In genomic region chr11:94835571-94835970, GRCh38 we compare ENCODE assay signal across 18 cellular contexts.
DNase-seq lines count a peak whose midpoint lies in the region; ATAC-seq and TF ChIP-seq lines count a peak whose summit lies in the region.
"Had no signal": no experiment of that assay in that cellular context is flagged by ENCODE, and none has a peak within 500 bp of the region (broad histone marks: within the 10 kb centered on the region; RNA-seq: fewer than 3 reads in every experiment).

No MANE protein-coding gene starts in this region.

- CTCF ChIA-PET in AG04450 (lab: Charles Lee): interaction anchor here (0.8 to 1.0 kb wide), 2 partner anchors 62 to 94 kb away, joined by 3 read pairs; no protein-coding TSS in a partner anchor

- H4K20me1 ChIP-seq in fibroblast of lung (ENCODE audit: control insufficient read depth, extremely low read depth, insufficient read depth, low read length): no peaks in the 10 kb centered on the region
- peaks cover 9% of the 10 kb centered on the region for H4K20me1 ChIP-seq in osteoblast (ENCODE audit: insufficient read depth, low read length)

- H3K4me1 ChIP-seq in RWPE2 (ENCODE audit: insufficient read depth, poor library complexity, severe bottlenecking): peaks cover 10% of the 10 kb centered on the region
- peaks cover 12% of the 10 kb centered on the region for H3K4me1 ChIP-seq in fibroblast of lung (ENCODE audit: control insufficient read depth, extremely low read depth, insufficient read depth, low read length)
- peaks cover 23% of the 10 kb centered on the region for H3K4me1 ChIP-seq in osteoblast (ENCODE audit: insufficient read depth, low read length)

- POLR2A ChIA-PET in AG04450 (lab: Yijun Ruan, JAX): interaction anchor here (0.5 to 1.5 kb wide), 4 partner anchors 8 to 82 kb away, joined by 3 to 14 read pairs (median 6); no protein-coding TSS in a partner anchor

- no peaks in the 10 kb centered on the region for H3K27me3 Mint-ChIP-seq in activated naive CD8-positive, alpha-beta T cell treated with anti-CD3 and anti-CD28 coated beads for 36 hours
- H3K27me3 Mint-ChIP-seq: activated naive CD8-positive, alpha-beta T cell treated with anti-CD3 and anti-CD28 coated beads, Interleukin-2, amount 50 U/mL, for 24 hours; type B pancreatic cell had no signal

- no peaks in the 10 kb centered on the region for H3K9me3 ChIP-seq in AG04450 (ENCODE audit: control insufficient read depth, insufficient read depth, low read length)
- no peaks in the 10 kb centered on the region for H3K9me3 ChIP-seq in RWPE2 (ENCODE audit: severe bottlenecking)
- no peaks in the 10 kb centered on the region for H3K9me3 ChIP-seq in fibroblast of lung (ENCODE audit: control insufficient read depth, insufficient read depth, low read depth, low read length)
- no peaks in the 10 kb centered on the region for H3K9me3 ChIP-seq in osteoblast (ENCODE audit: low read depth, low read length)
- H3K9me3 ChIP-seq: prostate gland had no signal

- H3K79me2 ChIP-seq in fibroblast of lung (ENCODE audit: control insufficient read depth, insufficient read depth, low read length): no peaks in the 10 kb centered on the region
- H3K79me2 ChIP-seq in osteoblast (ENCODE audit: insufficient read depth, low read length): peaks cover 45% of the 10 kb centered on the region

- H3K4me1 Mint-ChIP-seq in activated naive CD8-positive, alpha-beta T cell treated with anti-CD3 and anti-CD28 coated beads for 36 hours: no peaks in the 10 kb centered on the region
- H3K4me1 Mint-ChIP-seq: activated naive CD8-positive, alpha-beta T cell treated with anti-CD3 and anti-CD28 coated beads, Interleukin-2, amount 50 U/mL, for 24 hours; CD4-positive, CD25-positive, alpha-beta regulatory T cell; stimulated activated memory B cell treated with anti-CD40 and anti-IgM and Interleukin-4, amounts not matched to agents 10 μg/mL and 1 μg/mL and 100 μg/mL, for 72 hours; T-cell had no signal

- H3K27ac Mint-ChIP-seq in activated naive CD8-positive, alpha-beta T cell treated with anti-CD3 and anti-CD28 coated beads for 36 hours: no peak overlapping the region
- H3K27ac Mint-ChIP-seq: activated CD8-positive, alpha-beta T cell treated with anti-CD3 and anti-CD28 coated beads, Interleukin-2, amount 10 ng/mL, durations not matched to agents 7 days and 5 days; activated naive CD8-positive, alpha-beta T cell treated with anti-CD3 and anti-CD28 coated beads, Interleukin-2, amount 50 U/mL, for 24 hours; CD4-positive, CD25-positive, alpha-beta regulatory T cell; naive thymus-derived CD4-positive, alpha-beta T cell; stimulated activated memory B cell treated with anti-CD40 and anti-IgM and Interleukin-4, amounts not matched to agents 10 μg/mL and 1 μg/mL and 100 μg/mL, for 72 hours; T-cell; type B pancreatic cell had no signal

- H3K27me3 ChIP-seq in AG04450 (ENCODE audit: control insufficient read depth, insufficient read depth, low read length) (no peaks in the 10 kb centered on the region), RWPE2 (ENCODE audit: insufficient read depth, poor library complexity, severe bottlenecking) (no peaks in the 10 kb centered on the region), fibroblast of lung (ENCODE audit: control insufficient read depth, insufficient read depth, low read length) (no peaks in the 10 kb centered on the region), osteoblast (ENCODE audit: insufficient read depth, low read length) (no peaks in the 10 kb centered on the region)

- no peak overlapping the region for H3K4me3 ChIP-seq in AG04450 (ENCODE audit: low read depth, low read length)
- H3K4me3 ChIP-seq in RWPE2 (ENCODE audit: severe bottlenecking): no peak overlapping the region
- no peak overlapping the region for H3K4me3 ChIP-seq in fibroblast of lung (replicated peaks in 1 of 4; ENCODE audit: control extremely low read depth in 1 of 4, insufficient read depth in 1 of 4, low read depth in 3 of 4, low read length in 4 of 4)
- H3K4me3 ChIP-seq in osteoblast (ENCODE audit: insufficient read depth, low read length): no peak overlapping the region
- H3K4me3 ChIP-seq: prostate gland had no signal

- no peaks in the 10 kb centered on the region for H3K36me3 Mint-ChIP-seq in activated naive CD8-positive, alpha-beta T cell treated with anti-CD3 and anti-CD28 coated beads for 36 hours
- H3K36me3 Mint-ChIP-seq: CD4-positive, CD25-positive, alpha-beta regulatory T cell; stimulated activated memory B cell treated with anti-CD40 and anti-IgM and Interleukin-4, amounts not matched to agents 10 μg/mL and 1 μg/mL and 100 μg/mL, for 72 hours; T-cell had no signal

- H3K9ac ChIP-seq in fibroblast of lung (ENCODE audit: insufficient read depth, low read length): no peak overlapping the region

- no peaks in the 10 kb centered on the region for H3K9me3 Mint-ChIP-seq in activated naive CD8-positive, alpha-beta T cell treated with anti-CD3 and anti-CD28 coated beads for 36 hours
- H3K9me3 Mint-ChIP-seq: activated naive CD8-positive, alpha-beta T cell treated with anti-CD3 and anti-CD28 coated beads, Interleukin-2, amount 50 U/mL, for 24 hours; CD4-positive, CD25-positive, alpha-beta regulatory T cell; naive thymus-derived CD4-positive, alpha-beta T cell; stimulated activated memory B cell treated with anti-CD40 and anti-IgM and Interleukin-4, amounts not matched to agents 10 μg/mL and 1 μg/mL and 100 μg/mL, for 72 hours; T-cell; type B pancreatic cell had no signal

- H2AFZ ChIP-seq in fibroblast of lung (ENCODE audit: low read length) (no peak overlapping the region), osteoblast (ENCODE audit: low read length) (no peak overlapping the region)

- H3K27ac ChIP-seq in AG04450 (ENCODE audit: low read depth, low read length) (peak overlapping the region; percentile 58), RWPE2 (ENCODE audit: poor library complexity, severe bottlenecking) (peak overlapping the region; percentile 16), fibroblast of lung (ENCODE audit: insufficient read depth, low read length) (no peak overlapping the region), osteoblast (ENCODE audit: low read depth, low read length) (peak overlapping the region; percentile 34)
- H3K27ac ChIP-seq: prostate gland had no signal

- no peak for TF ChIP-seq CTCF in AG04450 (IDR thresholded peaks at IDR 0.05; ENCODE audit: low read depth, low read length)
- no peak for TF ChIP-seq CTCF in RWPE2 (IDR thresholded peaks at IDR 0.05; ENCODE audit: poor library complexity, severe bottlenecking)
- no peak for TF ChIP-seq CTCF in fibroblast of lung (conservative IDR thresholded peaks at IDR 0.05 in 1 of 2, IDR thresholded peaks at IDR 0.05 in 1 of 2; ENCODE audit: low read depth in 1 of 2, low read length in 2 of 2)
- TF ChIP-seq CTCF in osteoblast (IDR thresholded peaks at IDR 0.05; ENCODE audit: extremely low read depth, low read depth, low read length): no peak

- no peak overlapping the region for H3K4me2 ChIP-seq in fibroblast of lung (ENCODE audit: extremely low read depth, insufficient read depth, low read length)
- H3K4me2 ChIP-seq in osteoblast (ENCODE audit: insufficient read depth, low read length): peak overlapping the region; percentile 19

- H3K36me3 ChIP-seq in RWPE2 (ENCODE audit: low read depth): peaks cover 99% of the 10 kb centered on the region
- H3K36me3 ChIP-seq in fibroblast of lung (ENCODE audit: control insufficient read depth, insufficient read depth, low read length): peaks cover 4% of the 10 kb centered on the region
- H3K36me3 ChIP-seq in osteoblast (ENCODE audit: insufficient read depth, low read length): peaks cover 48% of the 10 kb centered on the region
- H3K36me3 ChIP-seq: prostate gland had no signal

- DNase-seq in AG04450 (ENCODE audit: low read depth, low spot score) (no peak), RWPE2 (ENCODE audit: low spot score) (no peak), fibroblast of lung (ENCODE audit: low read depth in 2 of 2) (peak; percentile 43 to 79), osteoblast (ENCODE audit: insufficient read length, low spot score, missing footprints) (peak; percentile 84), islet precursor cell (no peak)
- no peak for DNase-seq in activated naive CD8-positive, alpha-beta T cell treated with anti-CD3 and anti-CD28 coated beads for 36 hours
- DNase-seq in stimulated activated CD4-positive, alpha-beta T cell treated with anti-CD3 and anti-CD28 coated beads, Interleukin-1b, Interleukin-23, amount 100 ng/mL, for 48 hours: no peak
- DNase-seq: ACHN; activated naive CD8-positive, alpha-beta T cell treated with anti-CD3 and anti-CD28 coated beads, Interleukin-2, amount 50 U/mL, for 24 hours; CD4-positive, CD25-positive, alpha-beta regulatory T cell; naive thymus-derived CD4-positive, alpha-beta T cell; NCI-H1436 treated with DMSO at 0.1 percent for 48 hours; T-cell had no signal

- H3K4me3 Mint-ChIP-seq in activated naive CD8-positive, alpha-beta T cell treated with anti-CD3 and anti-CD28 coated beads for 36 hours: no peak overlapping the region
- H3K4me3 Mint-ChIP-seq: activated CD8-positive, alpha-beta T cell treated with anti-CD3 and anti-CD28 coated beads, Interleukin-2, amount 10 ng/mL, durations not matched to agents 7 days and 5 days; activated naive CD8-positive, alpha-beta T cell treated with anti-CD3 and anti-CD28 coated beads, Interleukin-2, amount 50 U/mL, for 24 hours; CD4-positive, CD25-positive, alpha-beta regulatory T cell; naive thymus-derived CD4-positive, alpha-beta T cell; stimulated activated memory B cell treated with anti-CD40 and anti-IgM and Interleukin-4, amounts not matched to agents 10 μg/mL and 1 μg/mL and 100 μg/mL, for 72 hours; T-cell; type B pancreatic cell had no signal

- ATAC-seq in RWPE2 (ENCODE audit: low read depth): no peak
- ATAC-seq in GM19023 (IDR thresholded peaks at IDR 0.05; ENCODE audit: unreplicated experiment): no peak
- ATAC-seq: activated CD8-positive, alpha-beta T cell treated with anti-CD3 and anti-CD28 coated beads, Interleukin-2, amount 10 ng/mL, durations not matched to agents 7 days and 5 days; activated naive CD8-positive, alpha-beta T cell treated with anti-CD3 and anti-CD28 coated beads, Interleukin-2, amount 50 U/mL, for 24 hours; naive thymus-derived CD4-positive, alpha-beta T cell; stimulated activated memory B cell treated with anti-CD40 and anti-IgM and Interleukin-4, amounts not matched to agents 10 μg/mL and 1 μg/mL and 100 μg/mL, for 72 hours; T-cell had no signal

Comparison
In these comparisons a context has a peak if more than half of its experiments do, and no peak if none do; other contexts are left out.
1. DNase-seq: peak in fibroblast of lung (2 of 2) and osteoblast (single experiment); none in AG04450 (single experiment), RWPE2 (single experiment), activated naive CD8-positive, alpha-beta T cell treated with anti-CD3 and anti-CD28 coated beads for 36 hours (single experiment), stimulated activated CD4-positive, alpha-beta T cell treated with anti-CD3 and anti-CD28 coated beads, Interleukin-1b, Interleukin-23, amount 100 ng/mL, for 48 hours (single experiment) and islet precursor cell (single experiment).